8 cellular contexts compared by ENCODE assay signal in the genomic region with DNA sequence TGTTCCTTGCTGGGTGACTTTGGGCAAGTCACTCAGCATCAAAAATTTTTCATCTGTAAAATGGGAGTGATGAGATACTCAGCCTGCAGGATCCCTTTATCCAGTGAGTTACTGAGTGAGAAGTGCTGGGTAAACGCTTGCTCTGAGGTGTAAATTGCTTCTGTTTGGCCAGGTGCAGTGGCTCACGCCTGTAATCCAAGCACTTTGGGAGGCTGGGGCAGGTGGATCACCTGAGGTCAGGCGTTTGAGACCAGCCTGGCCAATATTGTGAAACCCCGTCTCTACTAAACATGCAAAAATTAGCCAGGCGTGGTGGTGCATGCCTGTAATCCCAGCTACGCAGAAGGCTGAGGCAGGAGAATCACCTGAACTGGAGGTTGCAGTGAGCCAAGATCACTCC.
DNase-seq lines count a peak whose midpoint lies in the region; ATAC-seq and TF ChIP-seq lines count a peak whose summit lies in the region.
"Not testable (repeated sequence)": the region's sequence is repeated elsewhere in the genome, so short reads cannot be mapped to it uniquely, and the experiment has no call there.

No MANE protein-coding gene starts in this region.

- H4K20me1 ChIP-seq in GM23338 (replicated peaks; ENCODE audit: insufficient read depth); osteoblast (ENCODE audit: insufficient read depth, low read length): not testable (repeated sequence)

- peaks cover 41% of the 10 kb centered on the region for H3K36me3 ChIP-seq in ACC112 (ENCODE audit: insufficient read depth, low read length)
- H3K36me3 ChIP-seq in GM23338 (ENCODE audit: insufficient read depth); thyroid gland: not testable (repeated sequence)
- H3K36me3 ChIP-seq in osteoblast (ENCODE audit: insufficient read depth, low read length), result peaks cover 52% of the 10 kb centered on the region

- H3K27ac Mint-ChIP-seq in GM23338, result peak overlapping the region; percentile 80; the same call in 1 of the 2 replicates
- peak overlapping the region; percentile 59 for H3K27ac Mint-ChIP-seq in T-helper 1 cell treated with Interleukin-12 subunit alpha and Interleukin-12 subunit beta and Interleukin-4 antibody, amounts not matched to agents 30 μg/mL and 1 μg/mL, for 36 hours
- peak overlapping the region; percentile 70 for H3K27ac Mint-ChIP-seq in activated naive CD4-positive, alpha-beta T cell treated with anti-CD3 and anti-CD28 coated beads, Interleukin-2, amount 50 U/mL, for 24 hours

- H3K9me3 Mint-ChIP-seq in GM23338; T-helper 1 cell treated with Interleukin-12 subunit alpha and Interleukin-12 subunit beta and Interleukin-4 antibody, amounts not matched to agents 30 μg/mL and 1 μg/mL, for 36 hours; activated naive CD4-positive, alpha-beta T cell treated with anti-CD3 and anti-CD28 coated beads, Interleukin-2, amount 50 U/mL, for 24 hours: not testable (repeated sequence)

- WGBS in thyroid gland, 2 donors, result 77 to 83% methylated on average over 6 of the region's 6 CpGs

- H3K9me3 ChIP-seq in osteoblast (ENCODE audit: low read depth, low read length); thyroid gland: not testable (repeated sequence)

- H3K27me3 Mint-ChIP-seq in GM23338 (ENCODE audit: insufficient read depth, low read depth, poor library complexity); T-helper 1 cell treated with Interleukin-12 subunit alpha and Interleukin-12 subunit beta and Interleukin-4 antibody, amounts not matched to agents 30 μg/mL and 1 μg/mL, for 36 hours (ENCODE audit: low read depth); activated naive CD4-positive, alpha-beta T cell treated with anti-CD3 and anti-CD28 coated beads, Interleukin-2, amount 50 U/mL, for 24 hours: not testable (repeated sequence)

- not testable (repeated sequence) for H3K4me3 ChIP-seq in ACC112 (ENCODE audit: low read depth, low read length); GM23338; osteoblast (ENCODE audit: insufficient read depth, low read length); thyroid gland (replicated peaks in 1 of 3)

- not testable (repeated sequence) for TF ChIP-seq CTCF in GM23338 (conservative IDR thresholded peaks at IDR 0.05; ENCODE audit: low read depth in 2 of 2); osteoblast (IDR thresholded peaks at IDR 0.05; ENCODE audit: extremely low read depth, low read depth, low read length); thyroid gland (IDR thresholded peaks at IDR 0.05)

- intact Hi-C loops in cardiac septum (cut with DNase I); thyroid gland (cut with DNase I): not testable (repeated sequence)

- H3K4me3 Mint-ChIP-seq in GM23338, result peak overlapping the region; percentile 28; the same call in 1 of the 3 replicates
- not testable (repeated sequence) for H3K4me3 Mint-ChIP-seq in T-helper 1 cell treated with Interleukin-12 subunit alpha and Interleukin-12 subunit beta and Interleukin-4 antibody, amounts not matched to agents 30 μg/mL and 1 μg/mL, for 36 hours; activated naive CD4-positive, alpha-beta T cell treated with anti-CD3 and anti-CD28 coated beads, Interleukin-2, amount 50 U/mL, for 24 hours

- ATAC-seq in GM23338, result peak; percentile 19; the same call in 2 of the 3 replicates

- DNase-seq in GM23338 (ENCODE audit: low spot score); osteoblast (ENCODE audit: insufficient read length, low spot score, missing footprints); thyroid gland: not testable (repeated sequence)
- DNase-seq in NCI-H774 (lab: John Stamatoyannopoulos, UW), result peak; percentile 57
- peak; percentile 24 for DNase-seq in cardiac septum (ENCODE audit: low spot score)

- H3K36me3 Mint-ChIP-seq in GM23338 (ENCODE audit: low read depth); activated naive CD4-positive, alpha-beta T cell treated with anti-CD3 and anti-CD28 coated beads, Interleukin-2, amount 50 U/mL, for 24 hours: not testable (repeated sequence)
- peaks cover 56% of the 10 kb centered on the region for H3K36me3 Mint-ChIP-seq in T-helper 1 cell treated with Interleukin-12 subunit alpha and Interleukin-12 subunit beta and Interleukin-4 antibody, amounts not matched to agents 30 μg/mL and 1 μg/mL, for 36 hours (ENCODE audit: low read depth)

- not testable (repeated sequence) for H3K9me2 ChIP-seq in GM23338 (ENCODE audit: insufficient read depth)

- peaks cover 17% of the 10 kb centered on the region for H3F3A ChIP-seq in GM23338 (replicated peaks; ENCODE audit: low read depth)

- not testable (repeated sequence) for TF ChIP-seq POLR2A in thyroid gland (IDR thresholded peaks at IDR 0.05)

- H3K4me1 ChIP-seq in ACC112 (ENCODE audit: control insufficient read depth, insufficient read depth, low read length, unreplicated experiment), result peaks cover 41% of the 10 kb centered on the region
- peaks cover 43% of the 10 kb centered on the region for H3K4me1 ChIP-seq in GM23338 (ENCODE audit: insufficient read depth)
- peaks cover 42% of the 10 kb centered on the region for H3K4me1 ChIP-seq in osteoblast (ENCODE audit: insufficient read depth, low read length)
- H3K4me1 ChIP-seq in thyroid gland, result peaks cover 72 to 82% of the 10 kb centered on the region in 2 donors

- not testable (repeated sequence) for H2AFZ ChIP-seq in ACC112 (ENCODE audit: low read length, unreplicated experiment); GM23338; osteoblast (ENCODE audit: low read length)

- H3K79me2 ChIP-seq in ACC112 (ENCODE audit: control insufficient read depth, insufficient read depth, low read length, unreplicated experiment) (peaks cover 82% of the 10 kb centered on the region), GM23338 (replicated peaks; ENCODE audit: insufficient read depth) (0 out of 2 replicates have a peak, but pooled peaks cover 13% of the 10 kb centered on the region), osteoblast (ENCODE audit: insufficient read depth, low read length) (peaks cover 86% of the 10 kb centered on the region)

- H3K4me2 ChIP-seq in GM23338, result peak overlapping the region; percentile 52; the same call in 1 of the 2 replicates
- H3K4me2 ChIP-seq in osteoblast (ENCODE audit: insufficient read depth, low read length), result not testable (repeated sequence)

- H3K27me3 ChIP-seq in ACC112 (ENCODE audit: insufficient read depth, low read length); GM23338 (ENCODE audit: insufficient read depth); osteoblast (ENCODE audit: insufficient read depth, low read length); thyroid gland: not testable (repeated sequence)

- H3K27ac ChIP-seq in ACC112 (ENCODE audit: low read depth, low read length) (peak overlapping the region; percentile 99; the same call in 1 of the 2 replicates), GM23338 (ENCODE audit: low read depth) (peak overlapping the region; percentile 66; the same call in 1 of the 2 replicates), osteoblast (ENCODE audit: low read depth, low read length) (peak overlapping the region; percentile 100), thyroid gland (peak overlapping the region; percentile 67 to 92 (median 87))

- peaks cover 43% of the 10 kb centered on the region for H3K4me1 Mint-ChIP-seq in GM23338
- H3K4me1 Mint-ChIP-seq in T-helper 1 cell treated with Interleukin-12 subunit alpha and Interleukin-12 subunit beta and Interleukin-4 antibody, amounts not matched to agents 30 μg/mL and 1 μg/mL, for 36 hours (ENCODE audit: low read depth), result peaks cover 62% of the 10 kb centered on the region
- peaks cover 65% of the 10 kb centered on the region for H3K4me1 Mint-ChIP-seq in activated naive CD4-positive, alpha-beta T cell treated with anti-CD3 and anti-CD28 coated beads, Interleukin-2, amount 50 U/mL, for 24 hours
